Comparison of ENCODE assay signal across 18 cellular contexts in the genomic region with DNA sequence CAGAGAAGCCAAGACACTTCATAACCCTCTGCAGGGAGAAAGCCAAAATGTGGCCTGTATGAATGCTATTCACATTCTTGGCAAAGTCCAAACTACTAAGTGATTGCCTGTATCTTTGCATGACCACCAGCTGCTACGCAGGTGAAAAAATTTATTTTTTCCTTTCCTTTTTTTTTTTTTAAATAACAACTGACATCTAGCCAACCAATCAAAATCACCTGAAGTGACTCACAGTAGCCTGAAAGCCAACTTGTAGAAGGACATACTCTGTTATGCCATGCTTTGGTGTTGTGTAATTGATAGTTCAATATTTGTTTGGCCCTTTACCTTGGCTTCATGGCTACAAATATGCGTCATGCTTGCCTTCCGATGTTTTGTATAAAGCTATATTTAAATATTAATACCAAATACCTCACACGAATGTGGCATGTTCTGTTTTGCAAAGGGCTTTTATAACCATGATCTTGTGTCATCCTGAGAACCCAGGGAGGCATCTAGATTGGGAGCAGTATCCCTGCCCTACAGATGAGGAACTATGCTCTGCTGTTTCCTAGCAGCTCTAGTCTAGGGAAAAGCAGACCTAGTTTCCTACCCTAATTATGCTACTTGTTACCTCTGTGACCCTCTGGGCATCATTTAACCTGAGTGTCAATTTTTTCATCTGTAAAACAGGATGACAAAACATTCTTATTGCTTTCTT.
DNase-seq lines count a peak whose midpoint lies in the region; ATAC-seq and TF ChIP-seq lines count a peak whose summit lies in the region.
"Had no signal": no experiment of that assay in that cellular context is flagged by ENCODE, and none has a peak within 500 bp of the region (broad histone marks: within the 10 kb centered on the region; RNA-seq: fewer than 3 reads in every experiment).

No MANE protein-coding gene starts in this region.

- DNase-seq in SKM-1 treated with dmso at 0.1 percent for 144 hours (lab: John Stamatoyannopoulos, UW; ENCODE audit: unreplicated experiment) (peak; percentile 6), SKM-1 (lab: John Stamatoyannopoulos, UW; ENCODE audit: unreplicated experiment) (no peak), WTC11 (ENCODE audit: low spot score) (no peak), left lobe of liver (ENCODE audit: low spot score) (no peak), upper lobe of right lung (no peak), COLO668 (lab: John Stamatoyannopoulos, UW; ENCODE audit: unreplicated experiment) (no peak), activated gamma-delta T cell (lab: John Stamatoyannopoulos, UW) (no peak)
- DNase-seq in activated CD4-positive, alpha-beta memory T cell treated with anti-CD3 and anti-CD28 coated beads, Interleukin-2, amount 10 ng/mL, durations not matched to agents 7 days and 5 days, result no peak
- DNase-seq: activated CD4-positive, alpha-beta T cell treated with anti-CD3 and anti-CD28 coated beads for 36 hours; activated CD8-positive, alpha-beta memory T cell treated with anti-CD3 and anti-CD28 coated beads, Interleukin-2, amount 50 U/mL, for 4 hours; activated gamma-delta T cell treated with Interleukin-2 at 50 U/mL for 16 hours; caudate nucleus; MM.1S; NCI-H187; NCI-H446 treated with DMSO at 0.1 percent for 48 hours; stimulated activated CD4-positive, alpha-beta T cell treated with anti-CD3 and anti-CD28 coated beads, Interleukin-12 subunit alpha, Interleukin-12 subunit beta, amount 100 ng/mL, for 4 hours; T1000 had no signal

- H3K4me3 ChIP-seq in upper lobe of right lung, result no peak overlapping the region

- H3K9me3 ChIP-seq in upper lobe of right lung, result no peaks in the 10 kb centered on the region

- no peaks in the 10 kb centered on the region for H3K36me3 ChIP-seq in upper lobe of right lung

- H3K36me3 Mint-ChIP-seq in WTC11, result no peaks in the 10 kb centered on the region
- H3K36me3 Mint-ChIP-seq in activated CD4-positive, alpha-beta memory T cell treated with anti-CD3 and anti-CD28 coated beads, Interleukin-2, amount 10 ng/mL, durations not matched to agents 7 days and 5 days (ENCODE audit: low read depth), result no peaks in the 10 kb centered on the region

- CTCF ChIA-PET in WTC11 (lab: Charles Lee), result interaction anchor here (1.7 to 3.0 kb wide), 2 partner anchors 12 to 54 kb away, joined by 4 to 21 read pairs; no protein-coding TSS in a partner anchor
- CTCF ChIA-PET in activated CD4-positive, alpha-beta memory T cell treated with anti-CD3 and anti-CD28 coated beads, Interleukin-2, amount 10 ng/mL, durations not matched to agents 7 days and 5 days (lab: Charles Lee), result interaction anchor here (1.1 to 3.6 kb wide), 5 partner anchors 11 to 129 kb away, joined by 3 to 23 read pairs (median 5); no protein-coding TSS in a partner anchor

- peaks cover 19% of the 10 kb centered on the region for H3K4me1 Mint-ChIP-seq in WTC11
- no peaks in the 10 kb centered on the region for H3K4me1 Mint-ChIP-seq in activated CD4-positive, alpha-beta memory T cell treated with anti-CD3 and anti-CD28 coated beads, Interleukin-2, amount 10 ng/mL, durations not matched to agents 7 days and 5 days
- H3K4me1 Mint-ChIP-seq: activated CD4-positive, alpha-beta T cell treated with anti-CD3 and anti-CD28 coated beads for 36 hours had no signal

- peaks cover 31% of the 10 kb centered on the region for H3K27me3 Mint-ChIP-seq in WTC11 (ENCODE audit: low read depth)
- no peaks in the 10 kb centered on the region for H3K27me3 Mint-ChIP-seq in activated CD4-positive, alpha-beta memory T cell treated with anti-CD3 and anti-CD28 coated beads, Interleukin-2, amount 10 ng/mL, durations not matched to agents 7 days and 5 days
- H3K27me3 Mint-ChIP-seq: activated CD4-positive, alpha-beta T cell treated with anti-CD3 and anti-CD28 coated beads for 36 hours had no signal

- ATAC-seq in WTC11 (no peak), left lobe of liver (peak; percentile 84), upper lobe of right lung (peak; percentile 72)
- ATAC-seq: activated CD4-positive, alpha-beta T cell treated with anti-CD3 and anti-CD28 coated beads for 36 hours had no signal

- TF ChIP-seq CTCF in WTC11 (IDR thresholded peaks at IDR 0.05) (no peak), upper lobe of right lung (IDR thresholded peaks at IDR 0.05) (no peak)

- H3K27ac ChIP-seq in upper lobe of right lung, result peak overlapping the region; percentile 80
- H3K27ac ChIP-seq: C4-2B had no signal

- no peaks in the 10 kb centered on the region for H3K9me3 Mint-ChIP-seq in WTC11
- H3K9me3 Mint-ChIP-seq in activated CD4-positive, alpha-beta memory T cell treated with anti-CD3 and anti-CD28 coated beads, Interleukin-2, amount 10 ng/mL, durations not matched to agents 7 days and 5 days, result no peaks in the 10 kb centered on the region

- H3K4me3 Mint-ChIP-seq in WTC11, result no peak overlapping the region
- H3K4me3 Mint-ChIP-seq in activated CD4-positive, alpha-beta memory T cell treated with anti-CD3 and anti-CD28 coated beads, Interleukin-2, amount 10 ng/mL, durations not matched to agents 7 days and 5 days, result no peak overlapping the region
- H3K4me3 Mint-ChIP-seq: activated CD4-positive, alpha-beta T cell treated with anti-CD3 and anti-CD28 coated beads for 36 hours had no signal

- H3K4me1 ChIP-seq in upper lobe of right lung, result peaks cover 12% of the 10 kb centered on the region

- POLR2A ChIA-PET in WTC11 (lab: Charles Lee), result interaction anchor here (0.6 to 0.9 kb wide), 2 partner anchors 15 to 41 kb away, joined by 3 to 5 read pairs; no protein-coding TSS in a partner anchor
- POLR2A ChIA-PET in activated CD4-positive, alpha-beta memory T cell treated with anti-CD3 and anti-CD28 coated beads, Interleukin-2, amount 10 ng/mL, durations not matched to agents 7 days and 5 days (lab: Charles Lee), result interaction anchor here (0.6 kb wide), 1 partner anchor 11 kb away, joined by 3 read pairs; no protein-coding TSS in a partner anchor

- intact Hi-C loops in upper lobe of right lung (cut with DNase I), result no loop called here

- no peak overlapping the region for H3K27ac Mint-ChIP-seq in WTC11
- H3K27ac Mint-ChIP-seq in activated CD4-positive, alpha-beta memory T cell treated with anti-CD3 and anti-CD28 coated beads, Interleukin-2, amount 10 ng/mL, durations not matched to agents 7 days and 5 days, result no peak overlapping the region
- H3K27ac Mint-ChIP-seq: activated CD4-positive, alpha-beta T cell treated with anti-CD3 and anti-CD28 coated beads for 36 hours had no signal

- no peaks in the 10 kb centered on the region for H3K27me3 ChIP-seq in upper lobe of right lung

TF ChIP-seq in WTC11, 78 proteins besides CTCF, POLR2A, EP300 and RAD21:
- TF ChIP-seq GABPB1 (CRISPR knock-in tag; IDR thresholded peaks at IDR 0.05) (peak; percentile 61; the same call in 1 of the 2 replicates), CREB1 (CRISPR knock-in tag; IDR thresholded peaks at IDR 0.05) (no peak)
TF ChIP-seq in WTC11: peak in this region for 1.
